Comparison of ENCODE assay signal across 1 cellular context in the genomic region with DNA sequence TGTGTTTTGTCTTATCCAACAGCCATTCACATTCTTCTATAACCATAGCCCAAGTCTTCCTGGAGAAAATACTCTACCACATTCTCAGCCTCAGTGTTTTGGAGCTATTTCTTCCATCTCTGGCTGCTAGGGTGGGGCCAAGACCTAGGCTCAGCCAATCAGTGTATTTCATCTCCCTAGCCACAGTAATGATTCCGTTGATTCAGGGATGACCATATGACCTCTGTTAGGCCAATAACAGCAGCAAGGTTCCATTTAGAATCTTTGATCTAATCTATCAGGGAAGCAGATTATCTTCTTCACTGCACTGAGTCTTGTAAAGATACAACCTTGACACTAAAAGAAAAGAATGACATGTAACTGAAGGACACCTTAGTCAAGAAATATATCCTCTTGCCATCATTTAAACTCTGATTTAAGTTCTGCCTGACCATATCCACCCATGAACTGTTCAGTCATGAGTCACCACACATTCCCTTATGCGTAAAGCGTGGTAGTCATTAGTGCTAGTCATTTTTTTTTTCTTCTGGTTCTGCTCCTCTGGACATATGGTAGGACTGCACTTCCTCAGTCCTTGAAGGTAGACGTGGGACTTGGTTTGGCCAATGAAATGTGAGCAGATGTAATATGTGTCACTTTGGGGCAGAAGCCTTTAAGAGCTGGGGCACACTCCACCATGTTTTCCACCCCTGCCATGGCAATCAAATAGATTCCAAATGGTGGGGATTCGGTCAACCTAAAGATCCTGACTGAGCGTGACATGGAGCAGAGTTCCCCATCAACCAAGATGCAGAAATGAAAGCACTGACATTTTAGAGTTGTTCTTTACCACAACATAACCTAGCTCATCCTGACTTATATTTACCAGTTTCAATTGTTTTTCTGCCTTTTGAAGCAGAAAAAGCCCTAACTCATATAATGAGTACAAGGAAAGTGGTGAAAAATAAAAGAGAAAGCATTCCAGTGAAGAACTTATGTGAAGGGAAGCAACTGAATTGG.
TF ChIP-seq lines count a peak whose summit lies in the region.

No MANE protein-coding gene starts in this region.

TF ChIP-seq in K562, 482 proteins besides CTCF, POLR2A, EP300 and RAD21 (continued from another document):
- TF ChIP-seq CBFB (CRISPR knock-in tag; IDR thresholded peaks at IDR 0.05), result no peak
- TF ChIP-seq, protein P1, sequence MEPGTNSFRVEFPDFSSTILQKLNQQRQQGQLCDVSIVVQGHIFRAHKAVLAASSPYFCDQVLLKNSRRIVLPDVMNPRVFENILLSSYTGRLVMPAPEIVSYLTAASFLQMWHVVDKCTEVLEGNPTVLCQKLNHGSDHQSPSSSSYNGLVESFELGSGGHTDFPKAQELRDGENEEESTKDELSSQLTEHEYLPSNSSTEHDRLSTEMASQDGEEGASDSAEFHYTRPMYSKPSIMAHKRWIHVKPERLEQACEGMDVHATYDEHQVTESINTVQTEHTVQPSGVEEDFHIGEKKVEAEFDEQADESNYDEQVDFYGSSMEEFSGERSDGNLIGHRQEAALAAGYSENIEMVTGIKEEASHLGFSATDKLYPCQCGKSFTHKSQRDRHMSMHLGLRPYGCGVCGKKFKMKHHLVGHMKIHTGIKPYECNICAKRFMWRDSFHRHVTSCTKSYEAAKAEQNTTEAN (CRISPR knock-in tag; IDR thresholded peaks at IDR 0.05), result 0 out of 2 replicates have a peak, but pooled peaks have one; percentile 59
- TF ChIP-seq SP1 (CRISPR knock-in tag; IDR thresholded peaks at IDR 0.05), result peak; percentile 3; the same call in 1 of the 2 replicates
- TF ChIP-seq, protein P2, sequence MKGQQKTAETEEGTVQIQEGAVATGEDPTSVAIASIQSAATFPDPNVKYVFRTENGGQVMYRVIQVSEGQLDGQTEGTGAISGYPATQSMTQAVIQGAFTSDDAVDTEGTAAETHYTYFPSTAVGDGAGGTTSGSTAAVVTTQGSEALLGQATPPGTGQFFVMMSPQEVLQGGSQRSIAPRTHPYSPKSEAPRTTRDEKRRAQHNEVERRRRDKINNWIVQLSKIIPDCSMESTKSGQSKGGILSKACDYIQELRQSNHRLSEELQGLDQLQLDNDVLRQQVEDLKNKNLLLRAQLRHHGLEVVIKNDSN (CRISPR knock-in tag; IDR thresholded peaks at IDR 0.05), result no peak
- TF ChIP-seq CXXC5 (CRISPR knock-in tag; IDR thresholded peaks at IDR 0.05), result peak; percentile 19; the same call in 1 of the 2 replicates
- TF ChIP-seq, protein P3, sequence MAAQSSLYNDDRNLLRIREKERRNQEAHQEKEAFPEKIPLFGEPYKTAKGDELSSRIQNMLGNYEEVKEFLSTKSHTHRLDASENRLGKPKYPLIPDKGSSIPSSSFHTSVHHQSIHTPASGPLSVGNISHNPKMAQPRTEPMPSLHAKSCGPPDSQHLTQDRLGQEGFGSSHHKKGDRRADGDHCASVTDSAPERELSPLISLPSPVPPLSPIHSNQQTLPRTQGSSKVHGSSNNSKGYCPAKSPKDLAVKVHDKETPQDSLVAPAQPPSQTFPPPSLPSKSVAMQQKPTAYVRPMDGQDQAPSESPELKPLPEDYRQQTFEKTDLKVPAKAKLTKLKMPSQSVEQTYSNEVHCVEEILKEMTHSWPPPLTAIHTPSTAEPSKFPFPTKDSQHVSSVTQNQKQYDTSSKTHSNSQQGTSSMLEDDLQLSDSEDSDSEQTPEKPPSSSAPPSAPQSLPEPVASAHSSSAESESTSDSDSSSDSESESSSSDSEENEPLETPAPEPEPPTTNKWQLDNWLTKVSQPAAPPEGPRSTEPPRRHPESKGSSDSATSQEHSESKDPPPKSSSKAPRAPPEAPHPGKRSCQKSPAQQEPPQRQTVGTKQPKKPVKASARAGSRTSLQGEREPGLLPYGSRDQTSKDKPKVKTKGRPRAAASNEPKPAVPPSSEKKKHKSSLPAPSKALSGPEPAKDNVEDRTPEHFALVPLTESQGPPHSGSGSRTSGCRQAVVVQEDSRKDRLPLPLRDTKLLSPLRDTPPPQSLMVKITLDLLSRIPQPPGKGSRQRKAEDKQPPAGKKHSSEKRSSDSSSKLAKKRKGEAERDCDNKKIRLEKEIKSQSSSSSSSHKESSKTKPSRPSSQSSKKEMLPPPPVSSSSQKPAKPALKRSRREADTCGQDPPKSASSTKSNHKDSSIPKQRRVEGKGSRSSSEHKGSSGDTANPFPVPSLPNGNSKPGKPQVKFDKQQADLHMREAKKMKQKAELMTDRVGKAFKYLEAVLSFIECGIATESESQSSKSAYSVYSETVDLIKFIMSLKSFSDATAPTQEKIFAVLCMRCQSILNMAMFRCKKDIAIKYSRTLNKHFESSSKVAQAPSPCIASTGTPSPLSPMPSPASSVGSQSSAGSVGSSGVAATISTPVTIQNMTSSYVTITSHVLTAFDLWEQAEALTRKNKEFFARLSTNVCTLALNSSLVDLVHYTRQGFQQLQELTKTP (IDR thresholded peaks at IDR 0.05; ENCODE audit: low read depth in 1 of 2, partially characterized antibody in 2 of 2), result peak in 1 of 2 experiments; percentile 87
- no peak for TF ChIP-seq CBFA2T2 (conservative IDR thresholded peaks at IDR 0.05)
- no peak for TF ChIP-seq SREBF2 (CRISPR knock-in tag; IDR thresholded peaks at IDR 0.05)
- TF ChIP-seq, protein P4, sequence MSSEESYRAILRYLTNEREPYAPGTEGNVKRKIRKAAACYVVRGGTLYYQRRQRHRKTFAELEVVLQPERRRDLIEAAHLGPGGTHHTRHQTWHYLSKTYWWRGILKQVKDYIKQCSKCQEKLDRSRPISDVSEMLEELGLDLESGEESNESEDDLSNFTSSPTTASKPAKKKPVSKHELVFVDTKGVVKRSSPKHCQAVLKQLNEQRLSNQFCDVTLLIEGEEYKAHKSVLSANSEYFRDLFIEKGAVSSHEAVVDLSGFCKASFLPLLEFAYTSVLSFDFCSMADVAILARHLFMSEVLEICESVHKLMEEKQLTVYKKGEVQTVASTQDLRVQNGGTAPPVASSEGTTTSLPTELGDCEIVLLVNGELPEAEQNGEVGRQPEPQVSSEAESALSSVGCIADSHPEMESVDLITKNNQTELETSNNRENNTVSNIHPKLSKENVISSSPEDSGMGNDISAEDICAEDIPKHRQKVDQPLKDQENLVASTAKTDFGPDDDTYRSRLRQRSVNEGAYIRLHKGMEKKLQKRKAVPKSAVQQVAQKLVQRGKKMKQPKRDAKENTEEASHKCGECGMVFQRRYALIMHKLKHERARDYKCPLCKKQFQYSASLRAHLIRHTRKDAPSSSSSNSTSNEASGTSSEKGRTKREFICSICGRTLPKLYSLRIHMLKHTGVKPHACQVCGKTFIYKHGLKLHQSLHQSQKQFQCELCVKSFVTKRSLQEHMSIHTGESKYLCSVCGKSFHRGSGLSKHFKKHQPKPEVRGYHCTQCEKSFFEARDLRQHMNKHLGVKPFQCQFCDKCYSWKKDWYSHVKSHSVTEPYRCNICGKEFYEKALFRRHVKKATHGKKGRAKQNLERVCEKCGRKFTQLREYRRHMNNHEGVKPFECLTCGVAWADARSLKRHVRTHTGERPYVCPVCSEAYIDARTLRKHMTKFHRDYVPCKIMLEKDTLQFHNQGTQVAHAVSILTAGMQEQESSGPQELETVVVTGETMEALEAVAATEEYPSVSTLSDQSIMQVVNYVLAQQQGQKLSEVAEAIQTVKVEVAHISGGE (CRISPR knock-in tag; IDR thresholded peaks at IDR 0.05), result 0 out of 6 replicates have a peak, but pooled peaks of 1 of the 3 experiments have one; percentile 27
- TF ChIP-seq NFE2L1 (tag; IDR thresholded peaks at IDR 0.05; ENCODE audit: borderline replicate concordance, low read depth), result no peak
- TF ChIP-seq PCBP1 (IDR thresholded peaks at IDR 0.05; ENCODE audit: low read depth, low read length, poor library complexity, severe bottlenecking), result no peak
- TF ChIP-seq NFIC (IDR thresholded peaks at IDR 0.05), result peak; percentile 45; the same call in 1 of the 2 replicates
- peak; percentile 85 for TF ChIP-seq ZNF384 (IDR thresholded peaks at IDR 0.05; ENCODE audit: low read depth, low read length)
- no peak for TF ChIP-seq FIP1L1 (IDR thresholded peaks at IDR 0.05; ENCODE audit: low read depth, low read length, poor library complexity, severe bottlenecking)
- TF ChIP-seq ARID1B (IDR thresholded peaks at IDR 0.05), result peak; percentile 44; the same call in 1 of the 2 replicates
- TF ChIP-seq SMAD4 (CRISPR knock-in tag; conservative IDR thresholded peaks at IDR 0.05), result peak; percentile 43; the same call in 1 of the 2 replicates
- no peak for TF ChIP-seq ZNF76 (CRISPR knock-in tag; IDR thresholded peaks at IDR 0.05; ENCODE audit: borderline replicate concordance)
- TF ChIP-seq, protein P5, sequence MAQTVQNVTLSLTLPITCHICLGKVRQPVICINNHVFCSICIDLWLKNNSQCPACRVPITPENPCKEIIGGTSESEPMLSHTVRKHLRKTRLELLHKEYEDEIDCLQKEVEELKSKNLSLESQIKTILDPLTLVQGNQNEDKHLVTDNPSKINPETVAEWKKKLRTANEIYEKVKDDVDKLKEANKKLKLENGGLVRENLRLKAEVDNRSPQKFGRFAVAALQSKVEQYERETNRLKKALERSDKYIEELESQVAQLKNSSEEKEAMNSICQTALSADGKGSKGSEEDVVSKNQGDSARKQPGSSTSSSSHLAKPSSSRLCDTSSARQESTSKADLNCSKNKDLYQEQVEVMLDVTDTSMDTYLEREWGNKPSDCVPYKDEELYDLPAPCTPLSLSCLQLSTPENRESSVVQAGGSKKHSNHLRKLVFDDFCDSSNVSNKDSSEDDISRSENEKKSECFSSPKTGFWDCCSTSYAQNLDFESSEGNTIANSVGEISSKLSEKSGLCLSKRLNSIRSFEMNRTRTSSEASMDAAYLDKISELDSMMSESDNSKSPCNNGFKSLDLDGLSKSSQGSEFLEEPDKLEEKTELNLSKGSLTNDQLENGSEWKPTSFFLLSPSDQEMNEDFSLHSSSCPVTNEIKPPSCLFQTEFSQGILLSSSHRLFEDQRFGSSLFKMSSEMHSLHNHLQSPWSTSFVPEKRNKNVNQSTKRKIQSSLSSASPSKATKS (CRISPR knock-in tag; IDR thresholded peaks at IDR 0.05), result no peak
- TF ChIP-seq HDAC2 (IDR thresholded peaks at IDR 0.05), result 0 out of 2 replicates have a peak, but pooled peaks have one; percentile 24
- TF ChIP-seq, protein P6, sequence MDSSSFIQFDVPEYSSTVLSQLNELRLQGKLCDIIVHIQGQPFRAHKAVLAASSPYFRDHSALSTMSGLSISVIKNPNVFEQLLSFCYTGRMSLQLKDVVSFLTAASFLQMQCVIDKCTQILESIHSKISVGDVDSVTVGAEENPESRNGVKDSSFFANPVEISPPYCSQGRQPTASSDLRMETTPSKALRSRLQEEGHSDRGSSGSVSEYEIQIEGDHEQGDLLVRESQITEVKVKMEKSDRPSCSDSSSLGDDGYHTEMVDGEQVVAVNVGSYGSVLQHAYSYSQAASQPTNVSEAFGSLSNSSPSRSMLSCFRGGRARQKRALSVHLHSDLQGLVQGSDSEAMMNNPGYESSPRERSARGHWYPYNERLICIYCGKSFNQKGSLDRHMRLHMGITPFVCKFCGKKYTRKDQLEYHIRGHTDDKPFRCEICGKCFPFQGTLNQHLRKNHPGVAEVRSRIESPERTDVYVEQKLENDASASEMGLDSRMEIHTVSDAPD (CRISPR knock-in tag; IDR thresholded peaks at IDR 0.05), result no peak
- TF ChIP-seq ZSCAN29 (IDR thresholded peaks at IDR 0.05), result no peak
- TF ChIP-seq, protein P7, sequence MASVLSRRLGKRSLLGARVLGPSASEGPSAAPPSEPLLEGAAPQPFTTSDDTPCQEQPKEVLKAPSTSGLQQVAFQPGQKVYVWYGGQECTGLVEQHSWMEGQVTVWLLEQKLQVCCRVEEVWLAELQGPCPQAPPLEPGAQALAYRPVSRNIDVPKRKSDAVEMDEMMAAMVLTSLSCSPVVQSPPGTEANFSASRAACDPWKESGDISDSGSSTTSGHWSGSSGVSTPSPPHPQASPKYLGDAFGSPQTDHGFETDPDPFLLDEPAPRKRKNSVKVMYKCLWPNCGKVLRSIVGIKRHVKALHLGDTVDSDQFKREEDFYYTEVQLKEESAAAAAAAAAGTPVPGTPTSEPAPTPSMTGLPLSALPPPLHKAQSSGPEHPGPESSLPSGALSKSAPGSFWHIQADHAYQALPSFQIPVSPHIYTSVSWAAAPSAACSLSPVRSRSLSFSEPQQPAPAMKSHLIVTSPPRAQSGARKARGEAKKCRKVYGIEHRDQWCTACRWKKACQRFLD (CRISPR knock-in tag; IDR thresholded peaks at IDR 0.05), result peak; percentile 16; the same call in 1 of the 2 replicates
- no peak for TF ChIP-seq ZFP30 (CRISPR knock-in tag; IDR thresholded peaks at IDR 0.05; ENCODE audit: borderline replicate concordance)
- TF ChIP-seq, protein P8, sequence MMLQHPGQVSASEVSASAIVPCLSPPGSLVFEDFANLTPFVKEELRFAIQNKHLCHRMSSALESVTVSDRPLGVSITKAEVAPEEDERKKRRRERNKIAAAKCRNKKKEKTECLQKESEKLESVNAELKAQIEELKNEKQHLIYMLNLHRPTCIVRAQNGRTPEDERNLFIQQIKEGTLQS (IDR thresholded peaks at IDR 0.05), result peak; percentile 80
- TF ChIP-seq, protein P8 (CRISPR knock-in tag; conservative IDR thresholded peaks at IDR 0.05), result no peak
- 0 out of 4 replicates have a peak, but pooled peaks of 1 of the 2 experiments have one; percentile 29 for TF ChIP-seq KDM1A (IDR thresholded peaks at IDR 0.05)
